ENCODE assay signal across 27 cellular contexts in the genomic region with DNA sequence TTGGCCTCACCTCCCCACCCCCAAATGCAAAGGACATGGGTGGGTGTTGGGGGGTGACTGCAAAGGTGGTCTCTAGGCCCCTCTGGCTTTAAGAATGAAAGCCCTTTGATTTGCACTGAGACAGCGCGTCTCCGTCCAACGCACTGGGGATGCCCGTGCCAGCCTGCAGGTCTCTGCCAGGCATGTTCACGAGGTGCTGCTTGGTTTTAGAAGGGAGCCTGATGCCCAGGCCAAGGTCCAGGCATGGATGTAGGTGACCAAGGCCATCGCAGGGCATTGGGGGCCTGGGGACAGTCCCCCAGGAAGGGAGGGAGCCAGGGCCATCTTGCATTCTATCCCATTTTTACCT.
DNase-seq lines count a peak whose midpoint lies in the region; ATAC-seq and TF ChIP-seq lines count a peak whose summit lies in the region.
"Had no signal": no experiment of that assay in that cellular context is flagged by ENCODE, and none has a peak within 500 bp of the region (broad histone marks: within the 10 kb centered on the region; RNA-seq: fewer than 3 reads in every experiment).

No MANE protein-coding gene starts in this region.

- no peaks in the 10 kb centered on the region for H3K9me3 Mint-ChIP-seq in chondrocyte (ENCODE audit: low read depth)
- H3K9me3 Mint-ChIP-seq: activated CD4-positive, alpha-beta T cell treated with anti-CD3 and anti-CD28 coated beads, Interleukin-2, amount 10 ng/mL, durations not matched to agents 7 days and 5 days; activated naive CD4-positive, alpha-beta T cell treated with anti-CD3 and anti-CD28 coated beads, Interleukin-2, amount 50 U/mL, for 72 hours; CD4-positive, alpha-beta memory T cell; natural killer cell treated with Interleukin-12 subunit alpha and Interleukin-12 subunit beta and Interleukin-15 and Interleukin-18, amount 100 ng/mL, for 72 hours; stimulated activated naive CD8-positive, alpha-beta T cell treated with anti-CD3 and anti-CD28 coated beads, Interleukin-15, Interleukin-2, amounts not matched to agents 100 ng/mL and 50 ng/mL, for 24 hours had no signal

- H3K36me3 Mint-ChIP-seq in chondrocyte (ENCODE audit: low read depth) = no peaks in the 10 kb centered on the region
- H3K36me3 Mint-ChIP-seq: activated naive CD4-positive, alpha-beta T cell treated with anti-CD3 and anti-CD28 coated beads, Interleukin-2, amount 50 U/mL, for 72 hours; CD4-positive, alpha-beta memory T cell; natural killer cell treated with Interleukin-12 subunit alpha and Interleukin-12 subunit beta and Interleukin-15 and Interleukin-18, amount 100 ng/mL, for 72 hours had no signal

- H3K4me3 Mint-ChIP-seq in chondrocyte (ENCODE audit: unreplicated experiment) = no peak overlapping the region
- H3K4me3 Mint-ChIP-seq: activated CD4-positive, alpha-beta T cell treated with anti-CD3 and anti-CD28 coated beads, Interleukin-2, amount 10 ng/mL, durations not matched to agents 7 days and 5 days; CD4-positive, alpha-beta memory T cell; natural killer cell treated with Interleukin-12 subunit alpha and Interleukin-12 subunit beta and Interleukin-15 and Interleukin-18, amount 100 ng/mL, for 72 hours; stimulated activated naive CD8-positive, alpha-beta T cell treated with anti-CD3 and anti-CD28 coated beads, Interleukin-15, Interleukin-2, amounts not matched to agents 100 ng/mL and 50 ng/mL, for 24 hours had no signal

- no peak overlapping the region for H3K27ac ChIP-seq in right atrium auricular region
- H3K27ac ChIP-seq: gastrocnemius medialis, SJSA1, thoracic aorta, WERI-Rb-1 had no signal

- no peak for TF ChIP-seq CTCF in right atrium auricular region (IDR thresholded peaks at IDR 0.05)
- TF ChIP-seq CTCF in chondrocyte (IDR thresholded peaks at IDR 0.05) = no peak
- TF ChIP-seq CTCF in omental fat pad (IDR thresholded peaks at IDR 0.05) = no peak

- H3K36me3 ChIP-seq in right atrium auricular region = no peaks in the 10 kb centered on the region
- H3K36me3 ChIP-seq: gastrocnemius medialis, HAP-1, SJSA1, thoracic aorta, WERI-Rb-1 had no signal

- H3K27ac Mint-ChIP-seq in chondrocyte (ENCODE audit: unreplicated experiment) = no peak overlapping the region
- H3K27ac Mint-ChIP-seq: activated CD4-positive, alpha-beta T cell treated with anti-CD3 and anti-CD28 coated beads, Interleukin-2, amount 10 ng/mL, durations not matched to agents 7 days and 5 days; activated naive CD4-positive, alpha-beta T cell treated with anti-CD3 and anti-CD28 coated beads, Interleukin-2, amount 50 U/mL, for 72 hours; CD4-positive, alpha-beta memory T cell; natural killer cell treated with Interleukin-12 subunit alpha and Interleukin-12 subunit beta and Interleukin-15 and Interleukin-18, amount 100 ng/mL, for 72 hours; stimulated activated naive CD8-positive, alpha-beta T cell treated with anti-CD3 and anti-CD28 coated beads, Interleukin-15, Interleukin-2, amounts not matched to agents 100 ng/mL and 50 ng/mL, for 24 hours had no signal

- H3K4me3 ChIP-seq in right atrium auricular region = no peak overlapping the region
- H3K4me3 ChIP-seq: gastrocnemius medialis, HAP-1, mucosa of descending colon, SJSA1, thoracic aorta had no signal

- no peak for ATAC-seq in omental fat pad (ENCODE audit: low FRiP score)
- ATAC-seq: activated naive CD4-positive, alpha-beta T cell treated with anti-CD3 and anti-CD28 coated beads, Interleukin-2, amount 50 U/mL, for 72 hours; gastrocnemius medialis; HepG2; mucosa of descending colon had no signal

- no peaks in the 10 kb centered on the region for H3K4me1 ChIP-seq in right atrium auricular region
- H3K4me1 ChIP-seq: gastrocnemius medialis, HAP-1 had no signal

- DNase-seq in right atrium auricular region (ENCODE audit: low spot score) (peak; percentile 38), cardiac septum (ENCODE audit: low spot score) (no peak), chondrocyte (ENCODE audit: low spot score) (peak; percentile 21), omental fat pad (ENCODE audit: low spot score) (peak; percentile 4), NOMO-1 (lab: John Stamatoyannopoulos, UW; ENCODE audit: unreplicated experiment in 2 of 2) (no peak), DMS 273 treated with DMSO at 0.1 percent for 48 hours (lab: John Stamatoyannopoulos, UW) (no peak), iPS-NIHi11 (ENCODE audit: low spot score) (no peak), HuH-7.5 (ENCODE audit: low spot score) (no peak)
- DNase-seq: activated CD4-positive, alpha-beta T cell treated with anti-CD3 and anti-CD28 coated beads, Interleukin-2, amount 10 ng/mL, durations not matched to agents 7 days and 5 days; CD4-positive, alpha-beta memory T cell; effector CD4-positive, alpha-beta T cell; EL; gastrocnemius medialis; mucosa of descending colon; NCI-H146; NCI-H2107; NCI-H446; NCI-H748 treated with DMSO at 0.1 percent for 48 hours; small intestine; WERI-Rb-1 had no signal

- H3K27me3 Mint-ChIP-seq in chondrocyte (ENCODE audit: low read depth) = no peaks in the 10 kb centered on the region
- H3K27me3 Mint-ChIP-seq: activated CD4-positive, alpha-beta T cell treated with anti-CD3 and anti-CD28 coated beads, Interleukin-2, amount 10 ng/mL, durations not matched to agents 7 days and 5 days; stimulated activated naive CD8-positive, alpha-beta T cell treated with anti-CD3 and anti-CD28 coated beads, Interleukin-15, Interleukin-2, amounts not matched to agents 100 ng/mL and 50 ng/mL, for 24 hours had no signal

- H3K27me3 ChIP-seq in right atrium auricular region = no peaks in the 10 kb centered on the region
- H3K27me3 ChIP-seq: gastrocnemius medialis, SJSA1 had no signal

- no peaks in the 10 kb centered on the region for H3K9me3 ChIP-seq in right atrium auricular region
- H3K9me3 ChIP-seq: gastrocnemius medialis, HAP-1, mucosa of descending colon, SJSA1, thoracic aorta had no signal

- intact Hi-C loops in cardiac septum (cut with DNase I) = no loop called here

- peaks cover 8% of the 10 kb centered on the region for H3K4me1 Mint-ChIP-seq in chondrocyte (ENCODE audit: low read depth)
- H3K4me1 Mint-ChIP-seq: activated CD4-positive, alpha-beta T cell treated with anti-CD3 and anti-CD28 coated beads, Interleukin-2, amount 10 ng/mL, durations not matched to agents 7 days and 5 days; CD4-positive, alpha-beta memory T cell had no signal

Comparison
In these comparisons a context has a peak if more than half of its experiments do, and no peak if none do; other contexts are left out.
1. DNase-seq: peak in right atrium auricular region (single experiment), chondrocyte (single experiment) and omental fat pad (single experiment); none in cardiac septum (single experiment), NOMO-1 (0 of 2), DMS 273 treated with DMSO at 0.1 percent for 48 hours (single experiment), iPS-NIHi11 (single experiment) and HuH-7.5 (single experiment).